21 cellular contexts compared by ENCODE assay signal in genomic region chr1:187763976-187764375, GRCh38.
"Had no signal": no experiment of that assay in that cellular context is flagged by ENCODE, and none has a peak within 500 bp of the region (broad histone marks: within the 10 kb centered on the region; RNA-seq: fewer than 3 reads in every experiment).

No MANE protein-coding gene starts in this region.

- H3K4me1 Mint-ChIP-seq: activated CD4-positive, alpha-beta memory T cell treated with anti-CD3 and anti-CD28 coated beads, Interleukin-2, amount 10 ng/mL, durations not matched to agents 7 days and 5 days; activated CD4-positive, alpha-beta T cell treated with anti-CD3 and anti-CD28 coated beads, Interleukin-2, amount 10 ng/mL, durations not matched to agents 24 days and 14 days; activated naive CD8-positive, alpha-beta T cell treated with anti-CD3 and anti-CD28 coated beads, Interleukin-2, amount 50 U/mL, for 24 hours; naive B cell; stimulated activated memory B cell treated with anti-CD40 and anti-IgM and Interleukin-4, amounts not matched to agents 10 μg/mL and 1 μg/mL and 100 μg/mL, for 72 hours; T-helper 17 cell had no signal

- H3K36me3 ChIP-seq: breast epithelium, heart left ventricle, left lung, right lobe of liver, transverse colon had no signal

- H3K4me1 ChIP-seq: breast epithelium, heart left ventricle, left lung, right lobe of liver, transverse colon had no signal

- H3K4me3 Mint-ChIP-seq: activated CD4-positive, alpha-beta memory T cell treated with anti-CD3 and anti-CD28 coated beads, Interleukin-2, amount 10 ng/mL, durations not matched to agents 7 days and 5 days; activated CD4-positive, alpha-beta T cell treated with anti-CD3 and anti-CD28 coated beads, Interleukin-2, amount 10 ng/mL, durations not matched to agents 24 days and 14 days; activated naive CD8-positive, alpha-beta T cell treated with anti-CD3 and anti-CD28 coated beads, Interleukin-2, amount 50 U/mL, for 24 hours; activated T-cell treated with anti-CD3 and anti-CD28 coated beads, Interleukin-2, amount 50 U/mL, for 72 hours; naive B cell; stimulated activated memory B cell treated with anti-CD40 and anti-IgM and Interleukin-4, amounts not matched to agents 10 μg/mL and 1 μg/mL and 100 μg/mL, for 72 hours; T-helper 17 cell had no signal

- DNase-seq: activated CD4-positive, alpha-beta memory T cell treated with anti-CD3 and anti-CD28 coated beads, Interleukin-2, amount 10 ng/mL, durations not matched to agents 7 days and 5 days; activated CD4-positive, alpha-beta T cell treated with anti-CD3 and anti-CD28 coated beads, Interleukin-2, amount 10 ng/mL, durations not matched to agents 24 days and 14 days; activated effector memory CD4-positive, alpha-beta T cell treated with anti-CD3 and anti-CD28 coated beads, Interleukin-2, amount 50 U/mL, for 16 hours; activated naive CD4-positive, alpha-beta T cell treated with anti-CD3 and anti-CD28 coated beads, Interleukin-2, amount 50 U/mL, for 16 hours; activated naive CD8-positive, alpha-beta T cell treated with anti-CD3 and anti-CD28 coated beads, Interleukin-2, amount 50 U/mL, for 24 hours; activated T-cell treated with anti-CD3 and anti-CD28 coated beads, Interleukin-2, amount 50 U/mL, for 72 hours; heart left ventricle; left lung; naive B cell; occipital lobe; posterior cingulate gyrus; right lobe of liver; small intestine; stimulated activated CD4-positive, alpha-beta T cell treated with anti-CD3 and anti-CD28 coated beads, Interleukin-15, amount 100 ng/mL, for 24 hours; T-helper 17 cell; transverse colon had no signal

- H3K27me3 Mint-ChIP-seq: activated CD4-positive, alpha-beta memory T cell treated with anti-CD3 and anti-CD28 coated beads, Interleukin-2, amount 10 ng/mL, durations not matched to agents 7 days and 5 days; activated CD4-positive, alpha-beta T cell treated with anti-CD3 and anti-CD28 coated beads, Interleukin-2, amount 10 ng/mL, durations not matched to agents 24 days and 14 days; activated naive CD8-positive, alpha-beta T cell treated with anti-CD3 and anti-CD28 coated beads, Interleukin-2, amount 50 U/mL, for 24 hours; naive B cell; stimulated activated memory B cell treated with anti-CD40 and anti-IgM and Interleukin-4, amounts not matched to agents 10 μg/mL and 1 μg/mL and 100 μg/mL, for 72 hours; T-helper 17 cell had no signal

- ATAC-seq: activated naive CD8-positive, alpha-beta T cell treated with anti-CD3 and anti-CD28 coated beads, Interleukin-2, amount 50 U/mL, for 24 hours; activated T-cell treated with anti-CD3 and anti-CD28 coated beads, Interleukin-2, amount 50 U/mL, for 72 hours; heart left ventricle; left lung; right lobe of liver; stimulated activated memory B cell treated with anti-CD40 and anti-IgM and Interleukin-4, amounts not matched to agents 10 μg/mL and 1 μg/mL and 100 μg/mL, for 72 hours; T-helper 17 cell had no signal

- H3K36me3 Mint-ChIP-seq: naive B cell; stimulated activated memory B cell treated with anti-CD40 and anti-IgM and Interleukin-4, amounts not matched to agents 10 μg/mL and 1 μg/mL and 100 μg/mL, for 72 hours had no signal

- H3K27ac Mint-ChIP-seq: activated CD4-positive, alpha-beta memory T cell treated with anti-CD3 and anti-CD28 coated beads, Interleukin-2, amount 10 ng/mL, durations not matched to agents 7 days and 5 days; activated CD4-positive, alpha-beta T cell treated with anti-CD3 and anti-CD28 coated beads, Interleukin-2, amount 10 ng/mL, durations not matched to agents 24 days and 14 days; activated naive CD8-positive, alpha-beta T cell treated with anti-CD3 and anti-CD28 coated beads, Interleukin-2, amount 50 U/mL, for 24 hours; activated T-cell treated with anti-CD3 and anti-CD28 coated beads, Interleukin-2, amount 50 U/mL, for 72 hours; naive B cell; stimulated activated memory B cell treated with anti-CD40 and anti-IgM and Interleukin-4, amounts not matched to agents 10 μg/mL and 1 μg/mL and 100 μg/mL, for 72 hours; T-helper 17 cell had no signal

- H3K4me3 ChIP-seq: breast epithelium, coronary artery, heart left ventricle, left lung, lung, right lobe of liver, transverse colon had no signal

- H3K9me3 ChIP-seq: breast epithelium, right lobe of liver, transverse colon had no signal

- H3K27me3 ChIP-seq: breast epithelium, heart left ventricle, left lung, right lobe of liver, transverse colon had no signal

- H3K27ac ChIP-seq: breast epithelium, coronary artery, epithelial cell of prostate, heart left ventricle, left lung, right lobe of liver, transverse colon had no signal
